Comparison of ENCODE assay signal across 24 cellular contexts in genomic region chr12:81164827-81165226, GRCh38.
DNase-seq lines count a peak whose midpoint lies in the region; ATAC-seq, FAIRE-seq and TF ChIP-seq lines count a peak whose summit lies in the region.
"Had no signal": no experiment of that assay in that cellular context is flagged by ENCODE, and none has a peak within 500 bp of the region (broad histone marks: within the 10 kb centered on the region; RNA-seq: fewer than 3 reads in every experiment).

No MANE protein-coding gene starts in this region.

- H3K9ac ChIP-seq in HepG2 (ENCODE audit: insufficient read depth, low read depth, low read length), result no peak overlapping the region
- H3K9ac ChIP-seq in K562 (ENCODE audit: insufficient read depth in 1 of 2, low read depth in 2 of 2, low read length in 2 of 2), result no peak overlapping the region
- H3K9ac ChIP-seq: BLaER1 had no signal

- no peaks in the 10 kb centered on the region for H3K79me2 ChIP-seq in HepG2 (ENCODE audit: insufficient read depth, low read length)
- no peaks in the 10 kb centered on the region for H3K79me2 ChIP-seq in K562 (ENCODE audit: control insufficient read depth, insufficient read depth, low read length)

- no peak for TF ChIP-seq RAD21 in HepG2 (CRISPR knock-in tag; IDR thresholded peaks at IDR 0.05)
- TF ChIP-seq RAD21 in K562 (CRISPR knock-in tag; conservative IDR thresholded peaks at IDR 0.05 in 1 of 2, IDR thresholded peaks at IDR 0.05 in 1 of 2), result no peak

- intact Hi-C loops in HepG2 (cut with micrococcal nuclease; ENCODE audit: unreplicated experiment), result no loop called here
- intact Hi-C loops in right lobe of liver (cut with DNase I), result no loop called here
- intact Hi-C loops in K562 (cut with micrococcal nuclease), result no loop called here

- H4K20me1 ChIP-seq in HepG2 (ENCODE audit: insufficient read depth, low read length) (no peaks in the 10 kb centered on the region), K562 (replicated peaks; ENCODE audit: control insufficient read depth, insufficient read depth, low read length) (no peaks in the 10 kb centered on the region)
- H4K20me1 ChIP-seq: BLaER1 had no signal

- DNase-seq in HepG2 (ENCODE audit: low spot score) (no peak), right lobe of liver (no peak), K562 (ENCODE audit: extremely low read depth in 1 of 4, low spot score in 3 of 4) (no peak), NCI-H2196 treated with DMSO at 0.1 percent for 48 hours (lab: John Stamatoyannopoulos, UW; ENCODE audit: unreplicated experiment) (no peak)
- DNase-seq: ACHN; BE2C; C1 segment of cervical spinal cord; CD4-positive, alpha-beta memory T cell; CD4-positive, CD25-positive, alpha-beta regulatory T cell; CD8-positive, alpha-beta memory T cell; COR-L47; DMS 273 treated with DMSO at 0.1 percent for 48 hours; DMS153; DMS53; DMS79; DND-41; EL; GDM1 had no signal

- CTCF ChIA-PET in HepG2 (lab: Yijun Ruan, JAX; ENCODE audit: low intra/inter-chr PET ratio, low total read pairs) (interaction anchor here (0.6 kb wide), 1 partner anchor 25 kb away, joined by 3 read pairs; no protein-coding TSS in a partner anchor), K562 (lab: Yijun Ruan, JAX; ENCODE audit: low intra/inter-chr PET ratio) (no interaction called here)

- TF ChIP-seq CTCF in HepG2 (CRISPR knock-in tag; IDR thresholded peaks at IDR 0.05) (no peak), right lobe of liver (IDR thresholded peaks at IDR 0.05) (no peak), K562 (IDR thresholded peaks at IDR 0.05 in 2 of 3, conservative IDR thresholded peaks at IDR 0.05 in 1 of 3; ENCODE audit: insufficient read depth in 2 of 3, low read depth in 1 of 3, low read length in 3 of 3) (no peak)

- in situ Hi-C loops in HepG2 (cut with HindIII; ENCODE audit: extremely low pct_ligation_motif_present, low pct_unique_long_range_greater_than_20kb), result no loop called here
- in situ Hi-C loops in K562 (cut with MboI), result no loop called here

- H3K9me1 ChIP-seq in K562 (ENCODE audit: control insufficient read depth, insufficient read depth, low read length), result no peaks in the 10 kb centered on the region

- TF ChIP-seq POLR2A in HepG2 (IDR thresholded peaks at IDR 0.05; ENCODE audit: insufficient read depth in 1 of 2, low read depth in 2 of 2, low read length in 2 of 2), result no peak
- no peak for TF ChIP-seq POLR2A in right lobe of liver (IDR thresholded peaks at IDR 0.05)
- TF ChIP-seq POLR2A in K562 (conservative IDR thresholded peaks at IDR 0.05), result no peak

- no TSS peak for BruUV-seq in HepG2 (replicated peaks; lab: Mats Ljungman, UMichigan)
- no TSS peak for BruUV-seq in K562 (replicated peaks; lab: Mats Ljungman, UMichigan)

- FAIRE-seq in HepG2 (lab: Jason Lieb, UNC) (no peak), K562 (lab: Jason Lieb, UNC) (no peak)
- FAIRE-seq: GM12878, GM12892, GM18507 had no signal

- TF ChIP-seq EP300 in HepG2 (IDR thresholded peaks at IDR 0.05; ENCODE audit: low read depth in 2 of 2, low read length in 2 of 2) (no peak), HepG2 (CRISPR knock-in tag; IDR thresholded peaks at IDR 0.05; ENCODE audit: borderline replicate concordance) (no peak), K562 (IDR thresholded peaks at IDR 0.05; ENCODE audit: low read length) (no peak)

- no peak overlapping the region for H3K27ac ChIP-seq in HepG2 (ENCODE audit: extremely low read length, insufficient read depth, low read length)
- H3K27ac ChIP-seq in right lobe of liver, result no peak overlapping the region
- H3K27ac ChIP-seq in K562 (ENCODE audit: extremely low read depth, low read depth, low read length), result no peak overlapping the region
- H3K27ac ChIP-seq: 22Rv1, BLaER1 had no signal

- POLR2A ChIA-PET in HepG2 (lab: Yijun Ruan, JAX), result no interaction called here
- POLR2A ChIA-PET in K562 (lab: Yijun Ruan, JAX), result no interaction called here

- H2AFZ ChIP-seq in HepG2 (ENCODE audit: low read length) (no peak overlapping the region), K562 (ENCODE audit: low read depth, low read length) (no peak overlapping the region)

- H3K4me1 ChIP-seq in HepG2 (ENCODE audit: insufficient read depth, low read length) (no peaks in the 10 kb centered on the region), right lobe of liver (no peaks in the 10 kb centered on the region), K562 (replicated peaks in 1 of 2; ENCODE audit: control insufficient read depth in 2 of 2, insufficient read depth in 2 of 2, low read length in 2 of 2) (no peaks in the 10 kb centered on the region)
- H3K4me1 ChIP-seq: BE2C, BLaER1 had no signal

- peaks cover 9 to 37% of the 10 kb centered on the region in 2 experiments for H3K36me3 ChIP-seq in HepG2 (replicated peaks in 1 of 2; ENCODE audit: control insufficient read depth in 1 of 2, insufficient read depth in 2 of 2, low read length in 2 of 2)
- H3K36me3 ChIP-seq in right lobe of liver, result peaks cover 0 to 3% (median 0%) of the 10 kb centered on the region in 4 donors
- H3K36me3 ChIP-seq in K562 (ENCODE audit: control insufficient read depth, insufficient read depth, low read length), result no peaks in the 10 kb centered on the region
- H3K36me3 ChIP-seq: BE2C, BLaER1 had no signal

- H3K9me3 ChIP-seq in HepG2 (ENCODE audit: low read length) (no peaks in the 10 kb centered on the region), right lobe of liver (no peaks in the 10 kb centered on the region), K562 (replicated peaks; ENCODE audit: control insufficient read depth, insufficient read depth, low read depth, low read length) (peaks cover 4% of the 10 kb centered on the region; the same call in 1 of the 2 replicates)
- H3K9me3 ChIP-seq: BE2C had no signal

- no peak overlapping the region for H3K4me2 ChIP-seq in HepG2 (ENCODE audit: low read depth, low read length)
- H3K4me2 ChIP-seq in K562 (ENCODE audit: insufficient read depth, low read length), result no peak overlapping the region
- H3K4me2 ChIP-seq: BLaER1 had no signal

- ATAC-seq in HepG2 (no peak), right lobe of liver (no peak), K562 (no peak), HG03354 (IDR thresholded peaks at IDR 0.05; ENCODE audit: poor library complexity, severe bottlenecking, unreplicated experiment) (no peak)
- ATAC-seq: GM12878 had no signal

- H3K27me3 ChIP-seq in HepG2 (ENCODE audit: control insufficient read depth in 1 of 2, insufficient read depth in 2 of 2, low read length in 2 of 2), result no peaks in the 10 kb centered on the region
- H3K27me3 ChIP-seq in right lobe of liver, result no peaks in the 10 kb centered on the region
- H3K27me3 ChIP-seq in K562 (ENCODE audit: control insufficient read depth in 2 of 2, insufficient read depth in 2 of 2, low read length in 2 of 2), result no peaks in the 10 kb centered on the region
- H3K27me3 ChIP-seq: BE2C, BLaER1 had no signal

- no peak overlapping the region for H3K4me3 ChIP-seq in HepG2 (replicated peaks in 1 of 3; ENCODE audit: insufficient read depth in 1 of 3, low read depth in 2 of 3, low read length in 3 of 3)
- H3K4me3 ChIP-seq in right lobe of liver, result no peak overlapping the region
- H3K4me3 ChIP-seq in K562, result no peak overlapping the region
- H3K4me3 ChIP-seq: BLaER1, GM12878 had no signal

TF ChIP-seq in HepG2, 621 proteins besides CTCF, POLR2A, EP300 and RAD21:
- TF ChIP-seq ZNF451 (CRISPR knock-in tag; IDR thresholded peaks at IDR 0.05) (no peak), MAFK (conservative IDR thresholded peaks at IDR 0.05 in 1 of 2, IDR thresholded peaks at IDR 0.05 in 1 of 2; ENCODE audit: low read length in 2 of 2) (peak; percentile 99 to 100), ZNF225 (CRISPR knock-in tag; IDR thresholded peaks at IDR 0.05) (no peak), ZNF276 (CRISPR knock-in tag; IDR thresholded peaks at IDR 0.05; ENCODE audit: low read depth) (no peak), NR2F6 (IDR thresholded peaks at IDR 0.05) (no peak), NR2F6 (CRISPR knock-in tag; IDR thresholded peaks at IDR 0.05) (no peak), MAFF (IDR thresholded peaks at IDR 0.05; ENCODE audit: low read depth, low read length) (peak; percentile 99)

TF ChIP-seq in K562, 482 proteins besides CTCF, POLR2A, EP300 and RAD21 (continues in another document):
- TF ChIP-seq C11orf30 (IDR thresholded peaks at IDR 0.05; ENCODE audit: low read depth) (peak; percentile 80), TFAM (CRISPR knock-in tag; conservative IDR thresholded peaks at IDR 0.05) (no peak), MBD1 (CRISPR knock-in tag; IDR thresholded peaks at IDR 0.05) (no peak), ATF7 (IDR thresholded peaks at IDR 0.05) (no peak), SMC3 (conservative IDR thresholded peaks at IDR 0.05; ENCODE audit: insufficient read depth, low read depth, low read length) (no peak), ZNF3 (CRISPR knock-in tag; IDR thresholded peaks at IDR 0.05) (no peak), ZNF668 (CRISPR knock-in tag; IDR thresholded peaks at IDR 0.05) (no peak), THRB (CRISPR knock-in tag; conservative IDR thresholded peaks at IDR 0.05) (no peak), TAF7 (tag; IDR thresholded peaks at IDR 0.05) (no peak), PTTG1 (tag; IDR thresholded peaks at IDR 0.05; ENCODE audit: low read depth) (no peak), SRF (CRISPR knock-in tag; IDR thresholded peaks at IDR 0.05) (no peak), HNRNPH1 (optimal IDR thresholded peaks at IDR 0.05; ENCODE audit: low read depth, low read length) (no peak), NCOA4 (IDR thresholded peaks at IDR 0.05; ENCODE audit: partially characterized antibody) (no peak), ZNF316 (IDR thresholded peaks at IDR 0.05) (peak; percentile 91)

Comparison
In these comparisons a context has a peak if more than half of its experiments do, and no peak if none do; other contexts are left out.
1. Of the 241 proteins assayed by ChIP-seq in both HepG2 and K562: peak only in HepG2: none; only in K562: MAFG; in both: MAFF and MAFK; in neither: 238.